ENCODE assay signal across 1 cellular context in genomic region chr1:25998075-25998761, GRCh38.
TF ChIP-seq lines count a peak whose summit lies in the region.

No MANE protein-coding gene starts in this region.

TF ChIP-seq in HCT116, 20 proteins besides CTCF, POLR2A, EP300 and RAD21 (continued from another document):
- TF ChIP-seq ZBTB33 (IDR thresholded peaks at IDR 0.05; ENCODE audit: extremely low read depth, insufficient replicate concordance, low read length): peak; percentile 85
- peak; percentile 99 for TF ChIP-seq CBX3 (IDR thresholded peaks at IDR 0.05; ENCODE audit: low read depth)
- no peak for TF ChIP-seq ZFX (IDR thresholded peaks at IDR 0.05)
- TF ChIP-seq YY1 (IDR thresholded peaks at IDR 0.05; ENCODE audit: extremely low read depth, insufficient replicate concordance, low read depth, low read length): peak; percentile 91
- peak; percentile 76 for TF ChIP-seq POLR2AphosphoS5 (IDR thresholded peaks at IDR 0.05; ENCODE audit: low read depth, low read length)
- peak; percentile 89 for TF ChIP-seq SIN3A (IDR thresholded peaks at IDR 0.05; ENCODE audit: low read depth)
- TF ChIP-seq EZH2phosphoT487 (IDR thresholded peaks at IDR 0.05; ENCODE audit: borderline replicate concordance): no peak
